ENCODE assay signal across 27 cellular contexts in the genomic region with DNA sequence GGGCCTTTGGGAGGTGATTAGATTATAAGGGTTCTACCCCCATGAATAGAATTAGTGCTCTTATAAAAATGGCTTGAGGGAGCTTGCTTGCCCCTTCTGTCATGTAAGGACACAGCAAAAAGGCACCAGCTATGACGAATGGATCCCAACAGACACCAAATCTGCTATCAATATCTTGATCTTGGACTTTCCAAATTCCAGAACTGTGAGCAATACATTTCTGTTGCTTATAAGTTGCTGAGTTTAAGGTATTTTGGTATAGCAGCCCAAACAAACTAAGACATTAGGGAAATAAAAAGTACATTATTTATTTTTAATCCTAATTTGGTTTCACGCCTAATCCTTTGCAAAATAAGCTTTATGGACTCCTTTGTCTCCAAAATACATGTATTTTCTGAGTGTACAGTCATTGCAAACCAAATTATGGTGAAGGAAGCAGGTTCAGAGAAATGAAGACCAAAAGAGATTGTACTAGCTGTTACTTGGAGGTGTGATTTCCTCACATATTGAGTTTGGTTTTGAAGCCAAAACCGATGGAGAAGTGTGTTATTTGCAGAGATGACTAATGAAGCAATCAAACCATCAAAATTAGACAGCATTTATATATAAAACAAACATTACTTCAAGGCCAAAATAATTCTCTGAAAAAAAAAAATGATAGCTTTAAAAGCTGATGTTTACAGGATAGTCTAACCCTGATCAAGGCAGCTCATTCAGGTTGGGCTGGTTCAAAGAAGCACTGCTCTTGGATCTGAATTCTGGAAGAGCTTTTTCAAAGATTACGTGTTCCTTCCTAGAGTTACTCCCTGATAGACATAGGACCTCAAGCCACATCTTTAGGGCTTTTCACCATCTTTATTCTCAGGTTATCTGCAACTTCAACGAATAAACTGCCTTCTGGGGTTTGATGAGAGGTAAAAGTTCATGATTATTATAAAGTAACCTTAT.
A peak's percentile ranks its signal among the peaks of the same experiment; 100 is the strongest.
DNase-seq lines count a peak whose midpoint lies in the region; ATAC-seq, FAIRE-seq and TF ChIP-seq lines count a peak whose summit lies in the region.
"Had no signal": no experiment of that assay in that cellular context is flagged by ENCODE, and none has a peak within 500 bp of the region (broad histone marks: within the 10 kb centered on the region; RNA-seq: fewer than 3 reads in every experiment).

No MANE protein-coding gene starts in this region.

- no peaks in the 10 kb centered on the region for H3K36me3 ChIP-seq in astrocyte (ENCODE audit: insufficient read depth, low read length)
- no peaks in the 10 kb centered on the region for H3K36me3 ChIP-seq in smooth muscle cell (ENCODE audit: low read depth)
- H3K36me3 ChIP-seq in tibial artery: no peaks in the 10 kb centered on the region
- H3K36me3 ChIP-seq: BLaER1, stomach, thyroid gland had no signal

- H3K9ac ChIP-seq in astrocyte (ENCODE audit: low read length): no peak overlapping the region
- no peak overlapping the region for H3K9ac ChIP-seq in smooth muscle cell (ENCODE audit: low read depth)
- H3K9ac ChIP-seq: BLaER1 had no signal

- H2AFZ ChIP-seq in astrocyte (ENCODE audit: low read depth, low read length): no peak overlapping the region
- H2AFZ ChIP-seq in smooth muscle cell (ENCODE audit: low read depth): no peak overlapping the region

- H3K4me1 ChIP-seq in astrocyte (ENCODE audit: insufficient read depth, low read length) (no peaks in the 10 kb centered on the region), foreskin keratinocyte (peaks cover 25% of the 10 kb centered on the region), smooth muscle cell (ENCODE audit: low read depth) (no peaks in the 10 kb centered on the region), tibial artery (peaks cover 0 to 95% (median 38%) of the 10 kb centered on the region in 4 donors)
- H3K4me1 ChIP-seq: BLaER1 had no signal

- no peak overlapping the region for H3K27ac Mint-ChIP-seq in astrocyte (ENCODE audit: unreplicated experiment)
- H3K27ac Mint-ChIP-seq: activated B cell treated with CpG ODN at 0.5 μM for 24 hours; activated CD4-positive, alpha-beta T cell treated with anti-CD3 and anti-CD28 coated beads, Interleukin-2, amount 10 ng/mL, durations not matched to agents 7 days and 5 days; activated naive CD8-positive, alpha-beta T cell treated with anti-CD3 and anti-CD28 coated beads, Interleukin-2, amount 10 ng/mL, durations not matched to agents 7 days and 5 days; activated T-cell treated with anti-CD3 and anti-CD28 coated beads, Interleukin-2, amount 50 U/mL, for 24 hours had no signal

- H3K27me3 ChIP-seq in astrocyte (ENCODE audit: insufficient read depth, low read length): no peaks in the 10 kb centered on the region
- H3K27me3 ChIP-seq in foreskin keratinocyte: no peaks in the 10 kb centered on the region
- H3K27me3 ChIP-seq in smooth muscle cell (ENCODE audit: low read depth): no peaks in the 10 kb centered on the region
- no peaks in the 10 kb centered on the region for H3K27me3 ChIP-seq in tibial artery
- H3K27me3 ChIP-seq: BLaER1, stomach, thyroid gland had no signal

- TF ChIP-seq CTCF in astrocyte (IDR thresholded peaks at IDR 0.05; ENCODE audit: insufficient read depth, low read depth, low read length) (no peak), foreskin keratinocyte (conservative IDR thresholded peaks at IDR 0.05) (no peak), smooth muscle cell (IDR thresholded peaks at IDR 0.05; ENCODE audit: borderline replicate concordance, insufficient read depth, poor library complexity, severe bottlenecking) (no peak), tibial artery (IDR thresholded peaks at IDR 0.05) (no peak)

- FAIRE-seq in astrocyte (lab: Jason Lieb, UNC): peak; percentile 43
- FAIRE-seq: endometrium, HepG2 had no signal

- no peaks in the 10 kb centered on the region for H3K9me3 ChIP-seq in astrocyte (ENCODE audit: insufficient read depth, low read depth, low read length)
- no peaks in the 10 kb centered on the region for H3K9me3 ChIP-seq in smooth muscle cell (replicated peaks; ENCODE audit: low read depth)
- no peaks in the 10 kb centered on the region for H3K9me3 ChIP-seq in tibial artery
- H3K9me3 ChIP-seq: BLaER1, stomach, thyroid gland had no signal

- H3K9me3 Mint-ChIP-seq in astrocyte (ENCODE audit: unreplicated experiment): no peaks in the 10 kb centered on the region
- H3K9me3 Mint-ChIP-seq: activated B cell treated with CpG ODN at 0.5 μM for 24 hours; activated CD4-positive, alpha-beta T cell treated with anti-CD3 and anti-CD28 coated beads, Interleukin-2, amount 10 ng/mL, durations not matched to agents 7 days and 5 days; activated naive CD8-positive, alpha-beta T cell treated with anti-CD3 and anti-CD28 coated beads, Interleukin-2, amount 10 ng/mL, durations not matched to agents 7 days and 5 days; activated T-cell treated with anti-CD3 and anti-CD28 coated beads, Interleukin-2, amount 50 U/mL, for 24 hours had no signal

- H3K36me3 Mint-ChIP-seq in astrocyte (ENCODE audit: low read depth, unreplicated experiment): no peaks in the 10 kb centered on the region
- H3K36me3 Mint-ChIP-seq: activated naive CD8-positive, alpha-beta T cell treated with anti-CD3 and anti-CD28 coated beads, Interleukin-2, amount 10 ng/mL, durations not matched to agents 7 days and 5 days had no signal

- H3F3A ChIP-seq in smooth muscle cell (ENCODE audit: low read depth): no peaks in the 10 kb centered on the region

- intact Hi-C loops in tibial artery (cut with DNase I; ENCODE audit: low total_unique reads): no loop called here

- peak; percentile 73 for ATAC-seq in foreskin keratinocyte
- ATAC-seq: HepG2, left lobe of liver, right cardiac atrium had no signal

- H4K20me1 ChIP-seq in astrocyte (ENCODE audit: insufficient read depth, low read length) (no peaks in the 10 kb centered on the region), smooth muscle cell (ENCODE audit: low read depth) (no peaks in the 10 kb centered on the region)
- H4K20me1 ChIP-seq: BLaER1 had no signal

- no peaks in the 10 kb centered on the region for H3K79me2 ChIP-seq in astrocyte (ENCODE audit: insufficient read depth, low read length)
- H3K79me2 ChIP-seq in smooth muscle cell (ENCODE audit: low read depth): peaks cover 7% of the 10 kb centered on the region

- 86% methylated on average over 5 of the region's 5 CpGs for WGBS in smooth muscle cell (ENCODE audit: low lambda C conversion rate)

- H3K4me3 ChIP-seq in astrocyte (ENCODE audit: insufficient read depth, low read depth, low read length) (no peak overlapping the region), smooth muscle cell (no peak overlapping the region), tibial artery (no peak overlapping the region)
- H3K4me3 ChIP-seq: BLaER1, stomach, thyroid gland had no signal

- no peak overlapping the region for H3K4me2 ChIP-seq in astrocyte (ENCODE audit: low read length)
- no peak overlapping the region for H3K4me2 ChIP-seq in smooth muscle cell
- H3K4me2 ChIP-seq: BLaER1 had no signal

- H3K4me1 Mint-ChIP-seq in astrocyte (ENCODE audit: low read depth, unreplicated experiment): peaks cover 6% of the 10 kb centered on the region

- peak; percentile 0 for DNase-seq in M059J (ENCODE audit: low read depth)
- no peak for DNase-seq in astrocyte (ENCODE audit: low read depth)
- peak in 1 of 2 donors; percentile 65 for DNase-seq in foreskin keratinocyte
- DNase-seq in smooth muscle cell (lab: John Stamatoyannopoulos, UW; ENCODE audit: unreplicated experiment): no peak
- DNase-seq in tibial artery: no peak
- no peak for DNase-seq in activated T-cell treated with anti-CD3 and anti-CD28 coated beads, Interleukin-2, amount 50 U/mL, for 48 hours
- no peak for DNase-seq in HUDEP-2 (lab: John Stamatoyannopoulos, UW; ENCODE audit: unreplicated experiment in 76 of 76)
- DNase-seq: activated B cell treated with CpG ODN at 0.5 μM for 24 hours; activated CD4-positive, alpha-beta T cell treated with anti-CD3 and anti-CD28 coated beads, Interleukin-2, amount 10 ng/mL, durations not matched to agents 7 days and 5 days; activated gamma-delta T cell; activated naive CD8-positive, alpha-beta T cell treated with anti-CD3 and anti-CD28 coated beads, Interleukin-2, amount 10 ng/mL, durations not matched to agents 7 days and 5 days; activated T-cell treated with anti-CD3 and anti-CD28 coated beads, Interleukin-2, amount 50 U/mL, for 24 hours; HCEC 1CT; hippocampal formation; Kasumi-1; MV-4-11; NCI-H1436; NCI-H2107; NCI-H82; right cardiac atrium; stimulated activated CD4-positive, alpha-beta T cell treated with anti-CD3 and anti-CD28 coated beads, Interleukin-2, amount 100 ng/mL, for 48 hours; stomach; thyroid gland had no signal

- H3K27me3 Mint-ChIP-seq in astrocyte (ENCODE audit: low read depth, unreplicated experiment): no peaks in the 10 kb centered on the region
- H3K27me3 Mint-ChIP-seq: activated B cell treated with CpG ODN at 0.5 μM for 24 hours; activated T-cell treated with anti-CD3 and anti-CD28 coated beads, Interleukin-2, amount 50 U/mL, for 24 hours had no signal

- H3K4me3 Mint-ChIP-seq in astrocyte (ENCODE audit: unreplicated experiment): no peak overlapping the region
- H3K4me3 Mint-ChIP-seq: activated B cell treated with CpG ODN at 0.5 μM for 24 hours; activated CD4-positive, alpha-beta T cell treated with anti-CD3 and anti-CD28 coated beads, Interleukin-2, amount 10 ng/mL, durations not matched to agents 7 days and 5 days; activated naive CD8-positive, alpha-beta T cell treated with anti-CD3 and anti-CD28 coated beads, Interleukin-2, amount 10 ng/mL, durations not matched to agents 7 days and 5 days; activated T-cell treated with anti-CD3 and anti-CD28 coated beads, Interleukin-2, amount 50 U/mL, for 24 hours had no signal

- H3K27ac ChIP-seq in astrocyte (ENCODE audit: low read depth, low read length): no peak overlapping the region
- H3K27ac ChIP-seq in foreskin keratinocyte: peak overlapping the region; percentile 20
- H3K27ac ChIP-seq in smooth muscle cell (ENCODE audit: low read depth): peak overlapping the region; percentile 29
- peak overlapping the region in 1 of 2 donors; percentile 17 for H3K27ac ChIP-seq in tibial artery
- H3K27ac ChIP-seq: BLaER1, stomach, thyroid gland had no signal
